1 cellular context compared by ENCODE assay signal in genomic region chr18:4455113-4455811, GRCh38.
TF ChIP-seq lines count a peak whose summit lies in the region.

TSS of gene DLGAP1 (minus strand) at chr18:4455307.

TF ChIP-seq in WTC11, 78 proteins besides CTCF, POLR2A, EP300 and RAD21 (continued from another document and continues in another):
- TF ChIP-seq IRF1 (CRISPR knock-in tag; IDR thresholded peaks at IDR 0.05): no peak
- no peak for TF ChIP-seq ZNF121 (CRISPR knock-in tag; IDR thresholded peaks at IDR 0.05)
- TF ChIP-seq AR (CRISPR knock-in tag; IDR thresholded peaks at IDR 0.05): no peak
- TF ChIP-seq ZNF263 (CRISPR knock-in tag; IDR thresholded peaks at IDR 0.05; ENCODE audit: low read depth): no peak
- no peak for TF ChIP-seq SMAD4 (CRISPR knock-in tag; IDR thresholded peaks at IDR 0.05)
- no peak for TF ChIP-seq GTF2I (CRISPR knock-in tag; conservative IDR thresholded peaks at IDR 0.05)
- TF ChIP-seq AFF4 (CRISPR knock-in tag; IDR thresholded peaks at IDR 0.05; ENCODE audit: borderline replicate concordance): no peak
- TF ChIP-seq GRHL2 (CRISPR knock-in tag; IDR thresholded peaks at IDR 0.05; ENCODE audit: insufficient replicate concordance, severe bottlenecking): no peak
- TF ChIP-seq, protein P1, sequence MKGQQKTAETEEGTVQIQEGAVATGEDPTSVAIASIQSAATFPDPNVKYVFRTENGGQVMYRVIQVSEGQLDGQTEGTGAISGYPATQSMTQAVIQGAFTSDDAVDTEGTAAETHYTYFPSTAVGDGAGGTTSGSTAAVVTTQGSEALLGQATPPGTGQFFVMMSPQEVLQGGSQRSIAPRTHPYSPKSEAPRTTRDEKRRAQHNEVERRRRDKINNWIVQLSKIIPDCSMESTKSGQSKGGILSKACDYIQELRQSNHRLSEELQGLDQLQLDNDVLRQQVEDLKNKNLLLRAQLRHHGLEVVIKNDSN (CRISPR knock-in tag; IDR thresholded peaks at IDR 0.05): no peak
- no peak for TF ChIP-seq NR1H2 (CRISPR knock-in tag; IDR thresholded peaks at IDR 0.05)
- no peak for TF ChIP-seq ELF4 (CRISPR knock-in tag; IDR thresholded peaks at IDR 0.05; ENCODE audit: low read depth)
- TF ChIP-seq CREM (CRISPR knock-in tag; IDR thresholded peaks at IDR 0.05): peak; percentile 4; the same call in 1 of the 2 replicates
- no peak; the same call in 1 of the 2 replicates for TF ChIP-seq ZNF232 (CRISPR knock-in tag; IDR thresholded peaks at IDR 0.05)
- no peak for TF ChIP-seq ZBTB21 (CRISPR knock-in tag; IDR thresholded peaks at IDR 0.05; ENCODE audit: borderline replicate concordance)
- TF ChIP-seq SOX15 (CRISPR knock-in tag; IDR thresholded peaks at IDR 0.05): no peak
- TF ChIP-seq IRF2 (CRISPR knock-in tag; IDR thresholded peaks at IDR 0.05; ENCODE audit: borderline replicate concordance, low read depth): no peak
- TF ChIP-seq GABPB1 (CRISPR knock-in tag; IDR thresholded peaks at IDR 0.05): no peak
- TF ChIP-seq TP53 (CRISPR knock-in tag; IDR thresholded peaks at IDR 0.05): peak; percentile 76
- no peak for TF ChIP-seq PRRX2 (CRISPR knock-in tag; IDR thresholded peaks at IDR 0.05)
- 0 out of 2 replicates have a peak, but pooled peaks have one; percentile 60 for TF ChIP-seq ZNF138 (CRISPR knock-in tag; conservative IDR thresholded peaks at IDR 0.05)
- TF ChIP-seq ZNF416 (CRISPR knock-in tag; IDR thresholded peaks at IDR 0.05): 0 out of 2 replicates have a peak, but pooled peaks have one; percentile 53
- TF ChIP-seq ZSCAN18 (CRISPR knock-in tag; IDR thresholded peaks at IDR 0.05): no peak
- peak; percentile 51; the same call in 1 of the 2 replicates for TF ChIP-seq USF2 (CRISPR knock-in tag; IDR thresholded peaks at IDR 0.05)
- TF ChIP-seq OVOL2 (CRISPR knock-in tag; IDR thresholded peaks at IDR 0.05; ENCODE audit: borderline replicate concordance): no peak
- TF ChIP-seq, protein P2, sequence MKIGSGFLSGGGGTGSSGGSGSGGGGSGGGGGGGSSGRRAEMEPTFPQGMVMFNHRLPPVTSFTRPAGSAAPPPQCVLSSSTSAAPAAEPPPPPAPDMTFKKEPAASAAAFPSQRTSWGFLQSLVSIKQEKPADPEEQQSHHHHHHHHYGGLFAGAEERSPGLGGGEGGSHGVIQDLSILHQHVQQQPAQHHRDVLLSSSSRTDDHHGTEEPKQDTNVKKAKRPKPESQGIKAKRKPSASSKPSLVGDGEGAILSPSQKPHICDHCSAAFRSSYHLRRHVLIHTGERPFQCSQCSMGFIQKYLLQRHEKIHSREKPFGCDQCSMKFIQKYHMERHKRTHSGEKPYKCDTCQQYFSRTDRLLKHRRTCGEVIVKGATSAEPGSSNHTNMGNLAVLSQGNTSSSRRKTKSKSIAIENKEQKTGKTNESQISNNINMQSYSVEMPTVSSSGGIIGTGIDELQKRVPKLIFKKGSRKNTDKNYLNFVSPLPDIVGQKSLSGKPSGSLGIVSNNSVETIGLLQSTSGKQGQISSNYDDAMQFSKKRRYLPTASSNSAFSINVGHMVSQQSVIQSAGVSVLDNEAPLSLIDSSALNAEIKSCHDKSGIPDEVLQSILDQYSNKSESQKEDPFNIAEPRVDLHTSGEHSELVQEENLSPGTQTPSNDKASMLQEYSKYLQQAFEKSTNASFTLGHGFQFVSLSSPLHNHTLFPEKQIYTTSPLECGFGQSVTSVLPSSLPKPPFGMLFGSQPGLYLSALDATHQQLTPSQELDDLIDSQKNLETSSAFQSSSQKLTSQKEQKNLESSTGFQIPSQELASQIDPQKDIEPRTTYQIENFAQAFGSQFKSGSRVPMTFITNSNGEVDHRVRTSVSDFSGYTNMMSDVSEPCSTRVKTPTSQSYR (CRISPR knock-in tag; IDR thresholded peaks at IDR 0.05): no peak
- no peak for TF ChIP-seq HMGA2 (CRISPR knock-in tag; IDR thresholded peaks at IDR 0.05)
- TF ChIP-seq MLX (CRISPR knock-in tag; IDR thresholded peaks at IDR 0.05): no peak
- no peak for TF ChIP-seq NR3C1 (CRISPR knock-in tag; conservative IDR thresholded peaks at IDR 0.05; ENCODE audit: low read depth)
- no peak for TF ChIP-seq SMAD3 (CRISPR knock-in tag; IDR thresholded peaks at IDR 0.05; ENCODE audit: borderline replicate concordance)
- TF ChIP-seq TEAD1 (CRISPR knock-in tag; IDR thresholded peaks at IDR 0.05): no peak
- peak; percentile 48; the same call in 1 of the 2 replicates for TF ChIP-seq KAT7 (CRISPR knock-in tag; IDR thresholded peaks at IDR 0.05; ENCODE audit: borderline replicate concordance)
- no peak for TF ChIP-seq NFATC4 (CRISPR knock-in tag; IDR thresholded peaks at IDR 0.05)
- TF ChIP-seq NR2C2 (CRISPR knock-in tag; IDR thresholded peaks at IDR 0.05): no peak
- TF ChIP-seq, protein P3, sequence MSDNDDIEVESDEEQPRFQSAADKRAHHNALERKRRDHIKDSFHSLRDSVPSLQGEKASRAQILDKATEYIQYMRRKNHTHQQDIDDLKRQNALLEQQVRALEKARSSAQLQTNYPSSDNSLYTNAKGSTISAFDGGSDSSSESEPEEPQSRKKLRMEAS (CRISPR knock-in tag; IDR thresholded peaks at IDR 0.05): no peak
- no peak for TF ChIP-seq ARID4B (CRISPR knock-in tag; IDR thresholded peaks at IDR 0.05; ENCODE audit: borderline replicate concordance)
- TF ChIP-seq, protein P4, sequence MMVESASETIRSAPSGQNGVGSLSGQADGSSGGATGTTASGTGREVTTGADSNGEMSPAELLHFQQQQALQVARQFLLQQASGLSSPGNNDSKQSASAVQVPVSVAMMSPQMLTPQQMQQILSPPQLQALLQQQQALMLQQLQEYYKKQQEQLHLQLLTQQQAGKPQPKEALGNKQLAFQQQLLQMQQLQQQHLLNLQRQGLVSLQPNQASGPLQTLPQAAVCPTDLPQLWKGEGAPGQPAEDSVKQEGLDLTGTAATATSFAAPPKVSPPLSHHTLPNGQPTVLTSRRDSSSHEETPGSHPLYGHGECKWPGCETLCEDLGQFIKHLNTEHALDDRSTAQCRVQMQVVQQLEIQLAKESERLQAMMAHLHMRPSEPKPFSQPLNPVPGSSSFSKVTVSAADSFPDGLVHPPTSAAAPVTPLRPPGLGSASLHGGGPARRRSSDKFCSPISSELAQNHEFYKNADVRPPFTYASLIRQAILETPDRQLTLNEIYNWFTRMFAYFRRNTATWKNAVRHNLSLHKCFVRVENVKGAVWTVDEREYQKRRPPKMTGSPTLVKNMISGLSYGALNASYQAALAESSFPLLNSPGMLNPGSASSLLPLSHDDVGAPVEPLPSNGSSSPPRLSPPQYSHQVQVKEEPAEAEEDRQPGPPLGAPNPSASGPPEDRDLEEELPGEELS (CRISPR knock-in tag; IDR thresholded peaks at IDR 0.05): peak; percentile 82; the same call in 1 of the 2 replicates
- TF ChIP-seq RORB (CRISPR knock-in tag; IDR thresholded peaks at IDR 0.05): no peak
- no peak; the same call in 1 of the 2 replicates for TF ChIP-seq SP1 (CRISPR knock-in tag; conservative IDR thresholded peaks at IDR 0.05)
- TF ChIP-seq NFYB (CRISPR knock-in tag; conservative IDR thresholded peaks at IDR 0.05; ENCODE audit: low read depth): no peak
- peak; percentile 6; the same call in 1 of the 2 replicates for TF ChIP-seq NFE2L1 (CRISPR knock-in tag; IDR thresholded peaks at IDR 0.05)
